In genomic region chr11:68125164-68125563, GRCh38 we compare ENCODE assay signal across 26 cellular contexts. TPM values are rescaled to one million over a fixed set of nuclear protein-coding genes. Genes with fewer than 3 reads are reported as not detected.
A peak's percentile ranks its signal among the peaks of the same experiment; 100 is the strongest.
DNase-seq lines count a peak whose midpoint lies in the region; ATAC-seq, FAIRE-seq and TF ChIP-seq lines count a peak whose summit lies in the region.
"Had no signal": no experiment of that assay in that cellular context is flagged by ENCODE, and none has a peak within 500 bp of the region (broad histone marks: within the 10 kb centered on the region; RNA-seq: fewer than 3 reads in every experiment).

No MANE protein-coding gene starts in this region.

- intact Hi-C loops in stomach (cut with DNase I; ENCODE audit: low total_unique reads), result no loop called here

- H3K27me3 Mint-ChIP-seq in activated naive CD8-positive, alpha-beta T cell treated with anti-CD3 and anti-CD28 coated beads, Interleukin-2, amount 10 ng/mL, durations not matched to agents 7 days and 5 days, result peaks cover 28% of the 10 kb centered on the region
- H3K27me3 Mint-ChIP-seq in activated naive CD8-positive, alpha-beta T cell treated with anti-CD3 and anti-CD28 coated beads for 36 hours, result peaks cover 22% of the 10 kb centered on the region

- H4K91ac ChIP-seq in H1 (replicated peaks; ENCODE audit: insufficient read length, low read length), result peak overlapping the region; percentile 94

- peak overlapping the region; percentile 6; the same call in 1 of the 2 replicates for H2BK20ac ChIP-seq in H1 (ENCODE audit: low read length)

- H3K4me1 Mint-ChIP-seq in activated naive CD8-positive, alpha-beta T cell treated with anti-CD3 and anti-CD28 coated beads, Interleukin-2, amount 10 ng/mL, durations not matched to agents 7 days and 5 days, result peaks cover 4% of the 10 kb centered on the region
- H3K4me1 Mint-ChIP-seq in activated naive CD8-positive, alpha-beta T cell treated with anti-CD3 and anti-CD28 coated beads for 36 hours, result peaks cover 7% of the 10 kb centered on the region

- peaks cover 20 to 41% (median 29%) of the 10 kb centered on the region in 4 experiments for H3K4me1 ChIP-seq in H1 (replicated peaks in 1 of 4; ENCODE audit: control insufficient read depth in 3 of 4, insufficient read depth in 4 of 4, low read length in 3 of 4)
- peaks cover 31 to 60% (median 49%) of the 10 kb centered on the region in 4 donors for H3K4me1 ChIP-seq in stomach

- no peak for TF ChIP-seq POLR2A in H1 (IDR thresholded peaks at IDR 0.05; ENCODE audit: control extremely low read depth in 1 of 2, low read depth in 2 of 2, low read length in 2 of 2)
- no peak for TF ChIP-seq POLR2A in stomach (IDR thresholded peaks at IDR 0.05)

- H2BK12ac ChIP-seq in H1 (ENCODE audit: low read depth, low read length), result peak overlapping the region; percentile 72; the same call in 1 of the 2 replicates

- peak overlapping the region; percentile 37; the same call in 1 of the 2 replicates for H2BK5ac ChIP-seq in H1 (ENCODE audit: low read depth, low read length)

- no peak for FAIRE-seq in H1 (lab: Jason Lieb, UNC)
- FAIRE-seq: GM12891, GM18507, K562, RCC 7860 had no signal

- 0 out of 2 replicates have a peak overlapping the region, but pooled peaks have one; percentile 22 for H2BK15ac ChIP-seq in H1 (ENCODE audit: low read length)

- TF ChIP-seq RAD21 in H1 (IDR thresholded peaks at IDR 0.05 in 1 of 2, conservative IDR thresholded peaks at IDR 0.05 in 1 of 2; ENCODE audit: low read depth in 2 of 2, low read length in 2 of 2), result no peak

- TF ChIP-seq EP300 in H1 (IDR thresholded peaks at IDR 0.05; ENCODE audit: borderline replicate concordance in 1 of 2, low read depth in 2 of 2, low read length in 2 of 2), result no peak
- TF ChIP-seq EP300 in stomach (IDR thresholded peaks at IDR 0.05), result no peak

- H2BK120ac ChIP-seq in H1 (replicated peaks; ENCODE audit: low read depth, low read length), result peak overlapping the region; percentile 65

- no peak overlapping the region for H3K4me2 ChIP-seq in H1 (ENCODE audit: insufficient read depth in 1 of 2, low read depth in 2 of 2, low read length in 2 of 2)
- H3K4me2 ChIP-seq: BLaER1 had no signal

- H3K9me3 ChIP-seq in H1 (ENCODE audit: insufficient read depth in 2 of 2, low read depth in 1 of 2, low read length in 1 of 2) (peaks cover 4% of the 10 kb centered on the region in 2 experiments; a peak in 3 of 4 replicates), stomach (no peaks in the 10 kb centered on the region)

- no peak overlapping the region for H3K56ac ChIP-seq in H1 (replicated peaks; ENCODE audit: insufficient read length, low read depth, low read length)

- H3K79me1 ChIP-seq in H1 (ENCODE audit: low read depth, low read length), result no peaks in the 10 kb centered on the region; the same call in 1 of the 2 replicates

- no peak overlapping the region for H3K27ac ChIP-seq in H1 (ENCODE audit: low read depth, low read length)
- peak overlapping the region in 4 of 5 donors; percentile 1 to 99 (median 34) for H3K27ac ChIP-seq in stomach
- H3K27ac ChIP-seq: 22Rv1, BLaER1, SJSA1 had no signal

- H3K9ac ChIP-seq in H1 (replicated peaks in 1 of 4; ENCODE audit: extremely low read depth in 1 of 4, low read depth in 3 of 4, low read length in 3 of 4), result no peak overlapping the region
- H3K9ac ChIP-seq: BLaER1 had no signal

- H3K4me3 ChIP-seq in H1 (ENCODE audit: extremely low read depth in 1 of 4, insufficient read depth in 2 of 4, low read depth in 3 of 4, low read length in 4 of 4) (no peak overlapping the region), stomach (no peak overlapping the region)
- H3K4me3 ChIP-seq: BLaER1, K562, SJSA1 had no signal

- peaks cover 2 to 3% of the 10 kb centered on the region in 2 experiments for H4K20me1 ChIP-seq in H1 (replicated peaks in 1 of 2; ENCODE audit: control insufficient read depth in 1 of 2, insufficient read depth in 2 of 2, low read length in 2 of 2)

- ATAC-seq in activated naive CD8-positive, alpha-beta T cell treated with anti-CD3 and anti-CD28 coated beads, Interleukin-2, amount 10 ng/mL, durations not matched to agents 7 days and 5 days (ENCODE audit: low read depth), result no peak
- ATAC-seq in HG03045 (IDR thresholded peaks at IDR 0.05; ENCODE audit: unreplicated experiment), result no peak
- ATAC-seq: K562 had no signal

- H3K23ac ChIP-seq in H1 (ENCODE audit: insufficient read length), result no peak overlapping the region

- no peak for TF ChIP-seq CTCF in H1 (IDR thresholded peaks at IDR 0.05; ENCODE audit: control extremely low read depth in 1 of 3, insufficient read depth in 1 of 3, low read depth in 1 of 3, low read length in 3 of 3)
- TF ChIP-seq CTCF in stomach (IDR thresholded peaks at IDR 0.05), result no peak

- H3K79me2 ChIP-seq in H1 (ENCODE audit: control insufficient read depth in 1 of 2, insufficient read depth in 2 of 2, low read length in 2 of 2), result peaks cover 3 to 6% of the 10 kb centered on the region in 2 experiments; a peak in 3 of 4 replicates

- H3K27ac Mint-ChIP-seq in activated naive CD8-positive, alpha-beta T cell treated with anti-CD3 and anti-CD28 coated beads, Interleukin-2, amount 10 ng/mL, durations not matched to agents 7 days and 5 days, result no peak overlapping the region
- no peak overlapping the region for H3K27ac Mint-ChIP-seq in activated naive CD8-positive, alpha-beta T cell treated with anti-CD3 and anti-CD28 coated beads for 36 hours

- no peak overlapping the region for H2AFZ ChIP-seq in H1 (ENCODE audit: low read length)

- 93% methylated on average over 4 of the region's 4 CpGs; no CpG with 5 or more reads in 1 of the 2 experiments for WGBS in H1 (ENCODE audit: extremely low coverage in 1 of 2, insufficient coverage in 1 of 2, insufficient read length in 1 of 2, insufficient replicate concordance in 2 of 2, low coverage in 1 of 2, low lambda C conversion rate in 2 of 2, missing lambda C conversion rate in 1 of 2), 2 experiments
- WGBS in stomach, 5 donors, result 70 to 85% (median 72%) methylated on average over 2 to 4 of the region's 4 CpGs

- H3K18ac ChIP-seq in H1 (ENCODE audit: extremely low read depth, low read length), result peak overlapping the region; percentile 62; the same call in 1 of the 2 replicates

- no peak overlapping the region for H3K4me3 Mint-ChIP-seq in activated naive CD8-positive, alpha-beta T cell treated with anti-CD3 and anti-CD28 coated beads, Interleukin-2, amount 10 ng/mL, durations not matched to agents 7 days and 5 days
- no peak overlapping the region for H3K4me3 Mint-ChIP-seq in activated naive CD8-positive, alpha-beta T cell treated with anti-CD3 and anti-CD28 coated beads for 36 hours
- H3K4me3 Mint-ChIP-seq: CD4-positive, alpha-beta memory T cell had no signal

- no peak overlapping the region for H3K14ac ChIP-seq in H1 (ENCODE audit: insufficient read length)

- no peaks in the 10 kb centered on the region; the same call in none of the 2 replicates for H3K23me2 ChIP-seq in H1 (ENCODE audit: low read depth, low read length)

- H3K27me3 ChIP-seq in H1 (replicated peaks in 1 of 4; ENCODE audit: control insufficient read depth in 3 of 4, extremely low read depth in 1 of 4, insufficient read depth in 3 of 4, low read length in 3 of 4), result no peaks in the 10 kb centered on the region
- no peaks in the 10 kb centered on the region for H3K27me3 ChIP-seq in stomach
- H3K27me3 ChIP-seq: BLaER1, SJSA1 had no signal

- no peaks in the 10 kb centered on the region for H3K9me3 Mint-ChIP-seq in activated naive CD8-positive, alpha-beta T cell treated with anti-CD3 and anti-CD28 coated beads, Interleukin-2, amount 10 ng/mL, durations not matched to agents 7 days and 5 days
- H3K9me3 Mint-ChIP-seq in activated naive CD8-positive, alpha-beta T cell treated with anti-CD3 and anti-CD28 coated beads for 36 hours, result no peaks in the 10 kb centered on the region

- H4K5ac ChIP-seq in H1 (ENCODE audit: insufficient read length, low read depth, low read length), result peak overlapping the region; percentile 7

- peak overlapping the region; percentile 13 for H3K4ac ChIP-seq in H1 (replicated peaks; ENCODE audit: insufficient read length, low read depth, low read length)

- peak overlapping the region; percentile 89; the same call in 1 of the 2 replicates for H2AK5ac ChIP-seq in H1 (ENCODE audit: low read depth, low read length)

- CTCF ChIA-PET in H1 (lab: Charles Lee; ENCODE audit: partially characterized antibody), result interaction anchor here (1.4 kb wide), 1 partner anchor 42 kb away, joined by 3 read pairs; no protein-coding TSS in a partner anchor

- H3K36me3 ChIP-seq in H1 (ENCODE audit: control insufficient read depth in 2 of 4, insufficient read depth in 4 of 4, low read length in 3 of 4) (no peaks in the 10 kb centered on the region; a peak in 1 of 8 replicates), stomach (no peaks in the 10 kb centered on the region)
- H3K36me3 ChIP-seq: BLaER1 had no signal

- POLR2A ChIA-PET in activated naive CD8-positive, alpha-beta T cell treated with anti-CD3 and anti-CD28 coated beads, Interleukin-2, amount 10 ng/mL, durations not matched to agents 7 days and 5 days (lab: Charles Lee), result no interaction called here
- POLR2A ChIA-PET in H1 (lab: Charles Lee; ENCODE audit: partially characterized antibody), result interaction anchor here (1.0 to 1.8 kb wide), 3 partner anchors 13 to 84 kb away, joined by 3 to 5 read pairs (median 4); no protein-coding TSS in a partner anchor

- DNase-seq in activated naive CD8-positive, alpha-beta T cell treated with anti-CD3 and anti-CD28 coated beads, Interleukin-2, amount 10 ng/mL, durations not matched to agents 7 days and 5 days, result peak; percentile 20
- DNase-seq in activated naive CD8-positive, alpha-beta T cell treated with anti-CD3 and anti-CD28 coated beads for 36 hours, result no peak
- DNase-seq in HuH-7.5 (ENCODE audit: low spot score) (peak; percentile 16), H1 (ENCODE audit: low read depth in 1 of 2, low spot score in 2 of 2) (no peak), stomach (no peak), cerebellum (ENCODE audit: low spot score) (no peak), NCI-H345 treated with DMSO at 0.1 percent for 48 hours (lab: John Stamatoyannopoulos, UW; ENCODE audit: unreplicated experiment) (no peak)
- DNase-seq: ACHN; CD4-positive, alpha-beta memory T cell; DMS153; H7; NCI-H1092; NCI-H1436; NCI-H2029; NCI-H2227 treated with DMSO at 0.1 percent for 48 hours; NCI-H510A treated with DMSO at 0.1 percent for 48 hours; NCI-H748 treated with DMSO at 0.1 percent for 48 hours; T-helper 1 cell had no signal

- H3K36me3 Mint-ChIP-seq in activated naive CD8-positive, alpha-beta T cell treated with anti-CD3 and anti-CD28 coated beads, Interleukin-2, amount 10 ng/mL, durations not matched to agents 7 days and 5 days, result peaks cover 4% of the 10 kb centered on the region
- H3K36me3 Mint-ChIP-seq in activated naive CD8-positive, alpha-beta T cell treated with anti-CD3 and anti-CD28 coated beads for 36 hours, result peaks cover 1% of the 10 kb centered on the region

- H4K8ac ChIP-seq in H1 (ENCODE audit: extremely low read depth, insufficient read depth, low read length), result no peak overlapping the region

RNA-seq across cellular contexts. Expression of gene CHKA, which starts 4.0 kb away (rescaled TPM):
- total RNA-seq in activated naive CD8-positive, alpha-beta T cell treated with anti-CD3 and anti-CD28 coated beads, Interleukin-2, amount 10 ng/mL, durations not matched to agents 7 days and 5 days, result 1 to 10 TPM; 8.1 to 9.2 TPM
- 10 to 100 TPM; 17.6 to 17.8 TPM for total RNA-seq in activated naive CD8-positive, alpha-beta T cell treated with anti-CD3 and anti-CD28 coated beads for 36 hours
- 86.6 and 88.6 TPM in 2 replicates for total RNA-seq in H1 (2021; fragmentation: NEBNext Ultra II Directional; extraction: Animal tissue kit (Norgen Biotek cat#: 25700))
- polyA plus RNA-seq in H1 (2011; rRNA removed) (56.1 and 61.2 TPM in 2 replicates), stomach (10 to 100 TPM; 20.9 to 47.2 (median 36.7) TPM)
- 62.7 TPM for polyA plus RNA-seq in H1 (2011; cell fraction: cytosol; rRNA removed)
- polyA plus RNA-seq in H1 (2011; cell fraction: nucleus; rRNA removed), result 96.7 TPM
- polyA plus RNA-seq in H1 (2012, experiment 1 of 2), result 56.0 to 72.8 TPM (median 59.6 TPM) in 4 replicates
- 46.0 TPM for polyA plus RNA-seq in H1 (2012, experiment 2 of 2)
- polyA plus RNA-seq in H1 (2013, experiment 1 of 2), result 42.8 TPM
- polyA plus RNA-seq in H1 (2013, experiment 2 of 2), result 38.7 TPM
- polyA minus RNA-seq in H1 (2011; rRNA and poly(A)+ RNA removed), result 65.2 and 77.4 TPM in 2 replicates
- 39.8 TPM for polyA minus RNA-seq in H1 (2011; cell fraction: cytosol; rRNA and poly(A)+ RNA removed)
- polyA minus RNA-seq in H1 (2011; cell fraction: nucleus; rRNA and poly(A)+ RNA removed), result 69.2 TPM
- total RNA-seq in stomach (100 to 1,000 TPM in 4 of 5 donors, 10 to 100 TPM in 1; 85.9 to 227 (median 147) TPM), cerebellum (53.4 TPM)

Comparison
In these comparisons a context has a peak if more than half of its experiments do, and no peak if none do; other contexts are left out.
1. DNase-seq: peak in activated naive CD8-positive, alpha-beta T cell treated with anti-CD3 and anti-CD28 coated beads, Interleukin-2, amount 10 ng/mL, durations not matched to agents 7 days and 5 days (single experiment) and HuH-7.5 (single experiment); none in activated naive CD8-positive, alpha-beta T cell treated with anti-CD3 and anti-CD28 coated beads for 36 hours (single experiment), H1 (0 of 2), stomach (single experiment), cerebellum (single experiment) and NCI-H345 treated with DMSO at 0.1 percent for 48 hours (single experiment).